ENCODE assay signal across 21 cellular contexts in genomic region chr2:134327367-134327766, GRCh38.
DNase-seq lines count a peak whose midpoint lies in the region; ATAC-seq and TF ChIP-seq lines count a peak whose summit lies in the region.
"Had no signal": no experiment of that assay in that cellular context is flagged by ENCODE, and none has a peak within 500 bp of the region (broad histone marks: within the 10 kb centered on the region; RNA-seq: fewer than 3 reads in every experiment).

No MANE protein-coding gene starts in this region.

- no peak for TF ChIP-seq EP300 in Ishikawa (IDR thresholded peaks at IDR 0.05; ENCODE audit: borderline replicate concordance)

- no peak for TF ChIP-seq CTCF in GM10248 (IDR thresholded peaks at IDR 0.05; ENCODE audit: control extremely low read depth, extremely low read depth, low read depth, missing control alignments)

- POLR2A ChIA-PET in GM10248 (lab: Yijun Ruan, JAX), result no interaction called here

- H3K9me3 ChIP-seq in BLaER1, result peaks cover 48% of the 10 kb centered on the region
- H3K9me3 ChIP-seq: pancreas, thyroid gland had no signal

- ATAC-seq in GM21390 (IDR thresholded peaks at IDR 0.05; ENCODE audit: unreplicated experiment), result no peak
- ATAC-seq in GM18861 (IDR thresholded peaks at IDR 0.05; ENCODE audit: unreplicated experiment), result no peak
- ATAC-seq: activated CD8-positive, alpha-beta T cell treated with anti-CD3 and anti-CD28 coated beads, Interleukin-2, amount 10 ng/mL, durations not matched to agents 7 days and 5 days; naive thymus-derived CD4-positive, alpha-beta T cell; Panc1; sciatic nerve had no signal

- no peak overlapping the region for H3K4me3 ChIP-seq in BLaER1
- H3K4me3 ChIP-seq: pancreas, SK-N-MC, thyroid gland had no signal

- peaks cover 58% of the 10 kb centered on the region for H3K36me3 ChIP-seq in BLaER1
- H3K36me3 ChIP-seq: pancreas, thyroid gland had no signal

- DNase-seq in epithelial cell of prostate (ENCODE audit: low read depth, low spot score) (peak; percentile 27), lung microvascular endothelial cell (ENCODE audit: low read depth in 2 of 2) (peak; percentile 8 to 30), NCI-H1694 treated with DMSO at 0.1 percent for 48 hours (lab: John Stamatoyannopoulos, UW) (no peak), GM10248 (ENCODE audit: extremely low spot score) (no peak)
- DNase-seq: activated CD8-positive, alpha-beta T cell treated with anti-CD3 and anti-CD28 coated beads, Interleukin-2, amount 10 ng/mL, durations not matched to agents 7 days and 5 days; activated naive CD4-positive, alpha-beta T cell treated with anti-CD3 and anti-CD28 coated beads, Interleukin-2, amount 50 U/mL, for 16 hours; activated T-cell treated with anti-CD3 and anti-CD28 coated beads, Interleukin-2, amount 50 U/mL, for 48 hours; COR-L47; GOT3; MM.1S; naive thymus-derived CD4-positive, alpha-beta T cell; pancreas; stimulated activated naive CD4-positive, alpha-beta T cell; thyroid gland had no signal

- no peak overlapping the region for H3K27ac ChIP-seq in BLaER1
- no peak overlapping the region for H3K27ac ChIP-seq in epithelial cell of prostate
- H3K27ac ChIP-seq: pancreas, SK-N-MC, thyroid gland had no signal

- CTCF ChIA-PET in GM10248 (lab: Yijun Ruan, JAX), result interaction anchor here (1.1 to 2.1 kb wide), 5 partner anchors 10 to 129 kb away, joined by 3 to 9 read pairs (median 3); no protein-coding TSS in a partner anchor

- no peaks in the 10 kb centered on the region for H3K27me3 ChIP-seq in BLaER1
- H3K27me3 ChIP-seq: pancreas, thyroid gland had no signal

- peak overlapping the region; percentile 39; the same call in 1 of the 2 replicates for H3K4me2 ChIP-seq in BLaER1

- H3K9ac ChIP-seq in BLaER1, result no peak overlapping the region

- TF ChIP-seq RAD21 in Ishikawa (IDR thresholded peaks at IDR 0.05; ENCODE audit: low read depth), result no peak

- no peaks in the 10 kb centered on the region for H4K20me1 ChIP-seq in BLaER1

- peaks cover 64% of the 10 kb centered on the region for H3K4me1 ChIP-seq in BLaER1
- H3K4me1 ChIP-seq: thyroid gland had no signal

TF ChIP-seq in Ishikawa, 13 proteins besides CTCF, POLR2A, EP300 and RAD21:
- TF ChIP-seq ZBTB7A (IDR thresholded peaks at IDR 0.05; ENCODE audit: low read depth) (no peak), CEBPB (IDR thresholded peaks at IDR 0.05) (peak; percentile 83), CREB1 (IDR thresholded peaks at IDR 0.05; ENCODE audit: low read depth) (no peak)
TF ChIP-seq in Ishikawa: peak in this region for 1.

Comparison
In these comparisons a context has a peak if more than half of its experiments do, and no peak if none do; other contexts are left out.
1. DNase-seq: peak in epithelial cell of prostate (single experiment) and lung microvascular endothelial cell (2 of 2); none in NCI-H1694 treated with DMSO at 0.1 percent for 48 hours (single experiment) and GM10248 (single experiment).